In the genomic region with DNA sequence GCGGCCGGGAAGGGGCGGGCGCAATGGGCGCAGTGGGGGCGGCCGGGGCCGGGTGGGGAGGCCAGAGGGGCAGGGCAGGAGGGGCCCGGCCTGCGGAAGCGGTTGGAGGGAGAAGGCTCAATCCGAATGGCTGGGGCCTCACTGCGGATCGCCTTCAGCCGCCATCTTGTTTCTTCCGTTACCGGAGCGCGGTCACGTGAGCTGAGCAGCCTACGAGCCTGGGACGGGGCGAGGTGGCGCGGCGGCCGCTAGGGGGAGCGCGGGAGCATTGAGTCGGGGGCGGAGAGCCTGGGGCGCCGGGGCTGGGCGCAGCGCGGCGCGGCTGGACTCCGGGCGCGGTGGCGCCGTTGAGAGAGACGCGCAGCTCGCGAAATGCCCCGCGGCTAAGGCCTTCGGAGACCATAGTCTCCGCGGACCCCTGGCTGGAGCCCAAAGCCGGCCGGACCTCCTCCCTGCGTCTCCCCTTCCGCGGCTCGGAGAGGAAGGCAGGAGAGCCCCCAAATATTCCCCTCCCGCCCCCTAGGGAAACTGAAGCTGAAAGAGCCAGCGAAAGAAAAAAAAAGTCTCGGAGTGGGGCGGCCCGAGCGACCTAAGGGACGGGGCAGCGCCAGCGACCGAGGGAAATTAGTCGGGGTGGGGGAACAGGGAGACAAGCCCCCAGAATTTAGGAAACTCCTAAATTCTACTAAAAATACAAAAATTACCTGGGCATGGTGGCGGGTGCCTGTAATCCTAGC, we compare ENCODE assay signal across 8 cellular contexts. TPM values are rescaled to one million over a fixed set of nuclear protein-coding genes. Genes with fewer than 3 reads are reported as not detected.
DNase-seq lines count a peak whose midpoint lies in the region; ATAC-seq, FAIRE-seq and TF ChIP-seq lines count a peak whose summit lies in the region.
"Not testable (repeated sequence)": the region's sequence is repeated elsewhere in the genome, so short reads cannot be mapped to it uniquely, and the experiment has no call there.

LRRC37A3 (minus strand) TSS at position 190 of the 737 bp plus-strand sequence. CDS start 22,221 bp downstream, outside the sequence.

- not testable (repeated sequence) for H3K36me3 Mint-ChIP-seq in T-helper 1 cell treated with Interleukin-12 subunit alpha and Interleukin-12 subunit beta and Interleukin-4 antibody, amounts not matched to agents 30 μg/mL and 1 μg/mL, for 36 hours (ENCODE audit: low read depth)

- H3K36me3 ChIP-seq in right atrium auricular region; psoas muscle (ENCODE audit: insufficient read depth in 1 of 2, low read depth in 1 of 2): not testable (repeated sequence)

- ATAC-seq in GM18502 (IDR thresholded peaks at IDR 0.05; ENCODE audit: poor library complexity, unreplicated experiment) (peak; percentile 90), HG02943 (IDR thresholded peaks at IDR 0.05; ENCODE audit: low read depth, unreplicated experiment) (peak; percentile 81), psoas muscle (peak; percentile 97 to 99 (median 98))

- peak; percentile 71 for FAIRE-seq in urothelium cell line (lab: Jason Lieb, UNC)

- H3K27ac Mint-ChIP-seq in T-helper 1 cell treated with Interleukin-12 subunit alpha and Interleukin-12 subunit beta and Interleukin-4 antibody, amounts not matched to agents 30 μg/mL and 1 μg/mL, for 36 hours = peak within 1 kb of the TSS; percentile 89

- not testable (repeated sequence) for H3K27me3 ChIP-seq in right atrium auricular region; psoas muscle (ENCODE audit: insufficient read depth in 3 of 3, low read length in 2 of 3)

- peaks cover 12% of the 10 kb centered on the region for H3K4me1 Mint-ChIP-seq in T-helper 1 cell treated with Interleukin-12 subunit alpha and Interleukin-12 subunit beta and Interleukin-4 antibody, amounts not matched to agents 30 μg/mL and 1 μg/mL, for 36 hours (ENCODE audit: low read depth)

- H3K4me1 ChIP-seq in right atrium auricular region, psoas muscle: not testable (repeated sequence)

- TF ChIP-seq CTCF in right atrium auricular region (IDR thresholded peaks at IDR 0.05) = peak; percentile 95 to 97
- TF ChIP-seq CTCF in psoas muscle (IDR thresholded peaks at IDR 0.05) = peak; percentile 97

- 1% methylated on average over 38 to 70 of the region's 70 CpGs for WGBS in psoas muscle, 3 donors

- peak within 1 kb of the TSS; percentile 74 to 85 for H3K4me3 ChIP-seq in right atrium auricular region
- peak within 1 kb of the TSS; percentile 81 for H3K4me3 ChIP-seq in psoas muscle

- not testable (repeated sequence) for H3K9me3 ChIP-seq in right atrium auricular region, psoas muscle

- H3K4me3 Mint-ChIP-seq in T-helper 1 cell treated with Interleukin-12 subunit alpha and Interleukin-12 subunit beta and Interleukin-4 antibody, amounts not matched to agents 30 μg/mL and 1 μg/mL, for 36 hours = peak within 1 kb of the TSS; percentile 85

- H3K9me3 Mint-ChIP-seq in T-helper 1 cell treated with Interleukin-12 subunit alpha and Interleukin-12 subunit beta and Interleukin-4 antibody, amounts not matched to agents 30 μg/mL and 1 μg/mL, for 36 hours = not testable (repeated sequence)

- DNase-seq in NCI-H1694 treated with DMSO at 0.1 percent for 48 hours (lab: John Stamatoyannopoulos, UW) (peak; percentile 96), right atrium auricular region (ENCODE audit: low spot score) (peak; percentile 97), psoas muscle (peak; percentile 99), urothelium cell line (ENCODE audit: low spot score) (peak; percentile 91)

- H3K27ac ChIP-seq in angular gyrus (ENCODE audit: low read depth, low read length) = peak within 1 kb of the TSS; percentile 84
- H3K27ac ChIP-seq in right atrium auricular region = peak within 1 kb of the TSS; percentile 90 to 95
- peak within 1 kb of the TSS; percentile 96 for H3K27ac ChIP-seq in psoas muscle

- H3K27me3 Mint-ChIP-seq in T-helper 1 cell treated with Interleukin-12 subunit alpha and Interleukin-12 subunit beta and Interleukin-4 antibody, amounts not matched to agents 30 μg/mL and 1 μg/mL, for 36 hours (ENCODE audit: low read depth) = not testable (repeated sequence)

- intact Hi-C loops in psoas muscle (cut with DNase I) = loop anchor here in 1 of 2 donors (5.0 kb wide), 1 partner anchor 43 kb away; no protein-coding TSS in a partner anchor

RNA-seq across cellular contexts. Expression of gene LRRC37A3, which starts in this region (rescaled TPM):
- 1 to 10 TPM; 1.9 to 2.0 TPM for total RNA-seq in right atrium auricular region
- 1 to 10 TPM; 1.6 to 5.1 (median 3.8) TPM for total RNA-seq in psoas muscle
- 1 to 10 TPM in 1 of 3 donors, under 1 TPM in 2; 0.38 to 1.4 (median 0.93) TPM for polyA plus RNA-seq in psoas muscle

Comparison
In these comparisons a context has a peak if more than half of its experiments do, and no peak if none do; other contexts are left out.
1. Peak in every context shown above with its lines: DNase-seq, ATAC-seq, H3K4me3 ChIP-seq and H3K27ac ChIP-seq.